In genomic region chr1:216057080-216057479, GRCh38 we compare ENCODE assay signal across 23 cellular contexts.
DNase-seq lines count a peak whose midpoint lies in the region; ATAC-seq, FAIRE-seq and TF ChIP-seq lines count a peak whose summit lies in the region.
"Had no signal": no experiment of that assay in that cellular context is flagged by ENCODE, and none has a peak within 500 bp of the region (broad histone marks: within the 10 kb centered on the region; RNA-seq: fewer than 3 reads in every experiment).

No MANE protein-coding gene starts in this region.

- H3K27me3 ChIP-seq in adipocyte (replicated peaks; ENCODE audit: control insufficient read depth, insufficient read depth, low read length) (no peaks in the 10 kb centered on the region), HepG2 (ENCODE audit: control insufficient read depth in 1 of 2, insufficient read depth in 2 of 2, low read length in 2 of 2) (no peaks in the 10 kb centered on the region), upper lobe of left lung (no peaks in the 10 kb centered on the region)
- H3K27me3 ChIP-seq: BLaER1 had no signal

- H3K36me3 ChIP-seq in adipocyte (ENCODE audit: control insufficient read depth, insufficient read depth, low read length, severe bottlenecking) (no peaks in the 10 kb centered on the region), HepG2 (replicated peaks in 1 of 2; ENCODE audit: control insufficient read depth in 1 of 2, insufficient read depth in 2 of 2, low read length in 2 of 2) (no peaks in the 10 kb centered on the region), upper lobe of left lung (no peaks in the 10 kb centered on the region)
- H3K36me3 ChIP-seq: BLaER1 had no signal

- peaks cover 4% of the 10 kb centered on the region for H3K4me1 ChIP-seq in adipocyte (ENCODE audit: control insufficient read depth, insufficient read depth, low read length)
- no peaks in the 10 kb centered on the region for H3K4me1 ChIP-seq in HepG2 (ENCODE audit: insufficient read depth, low read length)
- no peaks in the 10 kb centered on the region for H3K4me1 ChIP-seq in upper lobe of left lung
- H3K4me1 ChIP-seq: BLaER1, Caco-2 had no signal

- intact Hi-C loops in HepG2 (cut with micrococcal nuclease; ENCODE audit: unreplicated experiment) = no loop called here

- CTCF ChIA-PET in HepG2 (lab: Yijun Ruan, JAX; ENCODE audit: low intra/inter-chr PET ratio, low total read pairs) = no interaction called here

- no peaks in the 10 kb centered on the region for H4K20me1 ChIP-seq in HepG2 (ENCODE audit: insufficient read depth, low read length)
- H4K20me1 ChIP-seq: BLaER1 had no signal

- H3K27ac ChIP-seq in HepG2 (ENCODE audit: extremely low read length, insufficient read depth, low read length) (no peak overlapping the region), upper lobe of left lung (no peak overlapping the region)
- H3K27ac ChIP-seq: 22Rv1, BLaER1, C4-2B had no signal

- TF ChIP-seq EP300 in HepG2 (IDR thresholded peaks at IDR 0.05; ENCODE audit: low read depth in 2 of 2, low read length in 2 of 2) (no peak), HepG2 (CRISPR knock-in tag; IDR thresholded peaks at IDR 0.05; ENCODE audit: borderline replicate concordance) (no peak), upper lobe of left lung (IDR thresholded peaks at IDR 0.05) (no peak)

- H3K79me2 ChIP-seq in HepG2 (ENCODE audit: insufficient read depth, low read length) = no peaks in the 10 kb centered on the region

- in situ Hi-C loops in HepG2 (cut with HindIII; ENCODE audit: extremely low pct_ligation_motif_present, low pct_unique_long_range_greater_than_20kb) = no loop called here

- TF ChIP-seq RAD21 in HepG2 (CRISPR knock-in tag; IDR thresholded peaks at IDR 0.05) = no peak

- ATAC-seq in HepG2 (no peak), upper lobe of left lung (ENCODE audit: low FRiP score in 2 of 2) (no peak), GM21576 (IDR thresholded peaks at IDR 0.05; ENCODE audit: unreplicated experiment) (no peak)
- ATAC-seq: CD8-positive, alpha-beta T cell; GM23338; HCT116 had no signal

- WGBS in HepG2 (ENCODE audit: low lambda C conversion rate) = 0% methylated on average over 1 of the region's 1 CpG
- 20 to 30% methylated on average over 1 of the region's 1 CpG for WGBS in upper lobe of left lung, 2 donors

- H3K9me3 ChIP-seq in adipocyte (ENCODE audit: control insufficient read depth, low read length) (no peaks in the 10 kb centered on the region), HepG2 (ENCODE audit: low read length) (no peaks in the 10 kb centered on the region), upper lobe of left lung (no peaks in the 10 kb centered on the region)
- H3K9me3 ChIP-seq: BLaER1, Caco-2 had no signal

- no peak overlapping the region for H3K4me3 ChIP-seq in adipocyte (ENCODE audit: low read length)
- no peak overlapping the region for H3K4me3 ChIP-seq in fibroblast of mammary gland (ENCODE audit: control insufficient read depth, low read depth, low read length)
- no peak overlapping the region for H3K4me3 ChIP-seq in HepG2 (replicated peaks in 1 of 3; ENCODE audit: insufficient read depth in 1 of 3, low read depth in 2 of 3, low read length in 3 of 3)
- H3K4me3 ChIP-seq in upper lobe of left lung = no peak overlapping the region
- H3K4me3 ChIP-seq: BLaER1, GM23338 had no signal

- no peak overlapping the region for H3K4me2 ChIP-seq in HepG2 (ENCODE audit: low read depth, low read length)
- H3K4me2 ChIP-seq: BLaER1, GM23338 had no signal

- no peak for TF ChIP-seq CTCF in fibroblast of mammary gland (conservative IDR thresholded peaks at IDR 0.05; ENCODE audit: control insufficient read depth, insufficient read depth, low read depth, low read length)
- no peak for TF ChIP-seq CTCF in HepG2 (CRISPR knock-in tag; IDR thresholded peaks at IDR 0.05)
- TF ChIP-seq CTCF in upper lobe of left lung (IDR thresholded peaks at IDR 0.05) = no peak

- H3K9ac ChIP-seq in adipocyte (ENCODE audit: low read length) (no peak overlapping the region), HepG2 (ENCODE audit: insufficient read depth, low read depth, low read length) (no peak overlapping the region)
- H3K9ac ChIP-seq: BLaER1 had no signal

- no peak overlapping the region for H2AFZ ChIP-seq in HepG2 (ENCODE audit: low read length)

- TF ChIP-seq POLR2A in HepG2 (IDR thresholded peaks at IDR 0.05; ENCODE audit: insufficient read depth in 1 of 2, low read depth in 2 of 2, low read length in 2 of 2) (no peak), upper lobe of left lung (IDR thresholded peaks at IDR 0.05) (no peak)

- POLR2A ChIA-PET in HepG2 (lab: Yijun Ruan, JAX) = no interaction called here

- FAIRE-seq in HepG2 (lab: Jason Lieb, UNC) = no peak
- FAIRE-seq: A204.1, GM12891, GM18507 had no signal

- no TSS peak for BruUV-seq in HepG2 (replicated peaks; lab: Mats Ljungman, UMichigan)

- DNase-seq in DMS53 (lab: John Stamatoyannopoulos, UW) = peak; percentile 9
- no peak for DNase-seq in DMS53 treated with DMSO at 0.1 percent for 48 hours (lab: John Stamatoyannopoulos, UW; ENCODE audit: unreplicated experiment)
- DNase-seq in adipocyte (ENCODE audit: low read depth) = peak; percentile 9
- peak; percentile 7 for DNase-seq in fibroblast of mammary gland (ENCODE audit: low read depth)
- DNase-seq in T-helper 9 cell = no peak
- no peak for DNase-seq in HepG2 (ENCODE audit: low spot score)
- no peak for DNase-seq in upper lobe of left lung
- DNase-seq: Caco-2; CD4-positive, CD25-positive, alpha-beta regulatory T cell; CD8-positive, alpha-beta T cell; DMS 273 treated with DMSO at 0.1 percent for 48 hours; DND-41; H9; HFFc6 had no signal

TF ChIP-seq in HepG2, 621 proteins besides CTCF, POLR2A, EP300 and RAD21:
- TF ChIP-seq TMF1 (CRISPR knock-in tag; IDR thresholded peaks at IDR 0.05; ENCODE audit: low read depth) (no peak), SIX1 (CRISPR knock-in tag; IDR thresholded peaks at IDR 0.05; ENCODE audit: borderline replicate concordance) (no peak), HNF1A (IDR thresholded peaks at IDR 0.05; ENCODE audit: low read depth) (no peak), HNF1A (CRISPR knock-in tag; IDR thresholded peaks at IDR 0.05; ENCODE audit: borderline replicate concordance) (no peak), BRCA1 (CRISPR knock-in tag; IDR thresholded peaks at IDR 0.05) (no peak), SAP130 (CRISPR knock-in tag; IDR thresholded peaks at IDR 0.05; ENCODE audit: low read depth) (no peak), STAT5B (CRISPR knock-in tag; IDR thresholded peaks at IDR 0.05) (no peak), AHR (CRISPR knock-in tag; IDR thresholded peaks at IDR 0.05) (no peak), ZNF232 (CRISPR knock-in tag; IDR thresholded peaks at IDR 0.05; ENCODE audit: borderline replicate concordance) (no peak), NFKBIZ (CRISPR knock-in tag; IDR thresholded peaks at IDR 0.05) (no peak), SNAI1 (CRISPR knock-in tag; IDR thresholded peaks at IDR 0.05; ENCODE audit: borderline replicate concordance) (no peak), ZBTB20 (CRISPR knock-in tag; IDR thresholded peaks at IDR 0.05; ENCODE audit: borderline replicate concordance, low read depth) (no peak), WIZ (CRISPR knock-in tag; IDR thresholded peaks at IDR 0.05) (no peak), XRCC5 (optimal IDR thresholded peaks at IDR 0.05; ENCODE audit: low read length) (no peak), DPF2 (CRISPR knock-in tag; IDR thresholded peaks at IDR 0.05; ENCODE audit: borderline replicate concordance, low read depth) (no peak), ZFP82 (CRISPR knock-in tag; IDR thresholded peaks at IDR 0.05; ENCODE audit: borderline replicate concordance) (no peak), ZZZ3 (CRISPR knock-in tag; IDR thresholded peaks at IDR 0.05; ENCODE audit: borderline replicate concordance) (no peak), MEIS2 (CRISPR knock-in tag; IDR thresholded peaks at IDR 0.05) (no peak)
- TF ChIP-seq, protein P1, sequence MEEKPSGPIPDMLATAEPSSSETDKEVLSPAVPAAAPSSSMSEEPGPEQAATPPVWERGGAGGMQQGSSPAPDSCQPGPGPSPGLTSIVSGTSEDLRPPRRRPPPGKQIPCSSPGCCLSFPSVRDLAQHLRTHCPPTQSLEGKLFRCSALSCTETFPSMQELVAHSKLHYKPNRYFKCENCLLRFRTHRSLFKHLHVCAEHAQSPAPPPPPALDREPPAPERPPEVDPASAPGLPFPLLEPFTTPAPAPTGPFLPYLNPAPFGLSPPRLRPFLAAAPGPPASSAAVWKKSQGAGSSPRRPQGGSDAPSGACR (CRISPR knock-in tag; IDR thresholded peaks at IDR 0.05) = no peak

Comparison
In these comparisons a context has a peak if more than half of its experiments do, and no peak if none do; other contexts are left out.
1. DNase-seq: peak in DMS53 (single experiment), adipocyte (single experiment) and fibroblast of mammary gland (single experiment); none in DMS53 treated with DMSO at 0.1 percent for 48 hours (single experiment), T-helper 9 cell (single experiment), HepG2 (single experiment) and upper lobe of left lung (0 of 2).